In the genomic region with DNA sequence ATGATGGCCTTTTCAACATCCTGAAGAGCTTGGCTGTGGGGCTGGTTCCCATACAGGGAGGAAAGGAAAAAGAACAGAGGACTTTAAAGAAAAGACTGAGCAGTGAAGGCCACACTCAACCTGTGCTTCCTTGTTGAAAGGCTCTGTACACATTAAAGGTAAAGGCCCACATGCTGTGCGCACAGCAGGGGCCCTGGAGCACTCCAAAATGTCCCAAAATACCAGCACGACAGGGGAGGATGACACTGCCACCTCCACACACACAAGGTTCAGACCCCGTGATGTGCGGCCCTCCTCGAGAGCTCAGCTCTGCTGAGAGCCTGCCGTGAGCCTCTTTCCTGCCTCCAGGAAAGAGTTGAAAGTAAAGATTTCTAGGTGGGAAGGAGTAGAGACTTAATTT, we compare ENCODE assay signal across 23 cellular contexts. TPM values are rescaled to one million over a fixed set of nuclear protein-coding genes. Genes with fewer than 3 reads are reported as not detected.
A peak's percentile ranks its signal among the peaks of the same experiment; 100 is the strongest.
DNase-seq lines count a peak whose midpoint lies in the region; ATAC-seq and TF ChIP-seq lines count a peak whose summit lies in the region.
"Had no signal": no experiment of that assay in that cellular context is flagged by ENCODE, and none has a peak within 500 bp of the region (broad histone marks: within the 10 kb centered on the region; RNA-seq: fewer than 3 reads in every experiment).

No MANE protein-coding gene starts in this region.

- intact Hi-C loops in Calu3 (cut with micrococcal nuclease; ENCODE audit: unreplicated experiment) = no loop called here

- CTCF ChIA-PET in Calu3 (lab: Charles Lee) = interaction anchor here (0.5 kb wide), 1 partner anchor 1097 kb away, joined by 7 read pairs; no protein-coding TSS in a partner anchor

- H3K27ac Mint-ChIP-seq in GM23338 (peak overlapping the region; percentile 70; the same call in 1 of the 2 replicates), neural progenitor cell (no peak overlapping the region), Calu3 (ENCODE audit: unreplicated experiment) (no peak overlapping the region)
- H3K27ac Mint-ChIP-seq: B cell; T-helper 2 cell treated with Interferon-gamma antibody and Interleukin-4, amounts not matched to agents 5 μg/mL and 100 μg/mL, for 36 hours had no signal

- no peak for TF ChIP-seq CTCF in GM23338 (conservative IDR thresholded peaks at IDR 0.05; ENCODE audit: low read depth in 2 of 2)
- TF ChIP-seq CTCF in neural progenitor cell (IDR thresholded peaks at IDR 0.05) = no peak
- no peak for TF ChIP-seq CTCF in Calu3 (IDR thresholded peaks at IDR 0.05; ENCODE audit: unreplicated experiment)

- ATAC-seq in GM23338 (peak; percentile 68), HG03354 (IDR thresholded peaks at IDR 0.05; ENCODE audit: poor library complexity, severe bottlenecking, unreplicated experiment) (no peak)
- ATAC-seq: A549, HepG2 had no signal

- H3K4me2 ChIP-seq in GM23338 (no peak overlapping the region), neural progenitor cell (no peak overlapping the region)
- H3K4me2 ChIP-seq: A549, SK-N-SH had no signal

- H3K4me3 Mint-ChIP-seq in GM23338 (no peak overlapping the region), neural progenitor cell (no peak overlapping the region), Calu3 (ENCODE audit: low read depth, unreplicated experiment) (no peak overlapping the region)
- H3K4me3 Mint-ChIP-seq: B cell; CD14-positive monocyte; T-helper 2 cell treated with Interferon-gamma antibody and Interleukin-4, amounts not matched to agents 5 μg/mL and 100 μg/mL, for 36 hours had no signal

- H3K4me1 ChIP-seq in GM23338 (ENCODE audit: insufficient read depth) = no peaks in the 10 kb centered on the region
- H3K4me1 ChIP-seq in HUES48 (ENCODE audit: control insufficient read depth, insufficient read depth, low read length) = no peaks in the 10 kb centered on the region
- no peaks in the 10 kb centered on the region for H3K4me1 ChIP-seq in neural progenitor cell
- H3K4me1 ChIP-seq: A549 had no signal

- H3K9me2 ChIP-seq in GM23338 (ENCODE audit: insufficient read depth) = no peaks in the 10 kb centered on the region
- H3K9me2 ChIP-seq: SK-N-SH had no signal

- H3K79me2 ChIP-seq in GM23338 (replicated peaks; ENCODE audit: insufficient read depth) (no peaks in the 10 kb centered on the region), neural progenitor cell (ENCODE audit: low read depth) (no peaks in the 10 kb centered on the region)

- H2AFZ ChIP-seq in GM23338 (no peak overlapping the region), neural progenitor cell (replicated peaks) (no peak overlapping the region)

- H3K36me3 ChIP-seq in GM23338 (ENCODE audit: insufficient read depth) = peaks cover 29% of the 10 kb centered on the region
- H3K36me3 ChIP-seq in HUES48 (ENCODE audit: control insufficient read depth, insufficient read depth, low read length) = peaks cover 82% of the 10 kb centered on the region
- no peaks in the 10 kb centered on the region for H3K36me3 ChIP-seq in neural progenitor cell

- H3K27ac ChIP-seq in GM23338 (ENCODE audit: low read depth) (no peak overlapping the region), HUES48 (ENCODE audit: low read depth, low read length) (peak overlapping the region; percentile 71), caudate nucleus (ENCODE audit: low read depth, low read length) (peak overlapping the region; percentile 50), neural progenitor cell (peak overlapping the region; percentile 29)
- H3K27ac ChIP-seq: A549, RWPE1 had no signal

- H3K9me3 Mint-ChIP-seq in GM23338 = no peaks in the 10 kb centered on the region
- H3K9me3 Mint-ChIP-seq in neural progenitor cell = no peaks in the 10 kb centered on the region
- no peaks in the 10 kb centered on the region for H3K9me3 Mint-ChIP-seq in Calu3 (ENCODE audit: low read depth, unreplicated experiment)
- H3K9me3 Mint-ChIP-seq: CD14-positive monocyte; T-helper 2 cell treated with Interferon-gamma antibody and Interleukin-4, amounts not matched to agents 5 μg/mL and 100 μg/mL, for 36 hours had no signal

- H3F3A ChIP-seq in GM23338 (replicated peaks; ENCODE audit: low read depth) = 0 out of 2 replicates have a peak, but pooled peaks cover 4% of the 10 kb centered on the region
- H3F3A ChIP-seq in neural progenitor cell (ENCODE audit: low read depth) = peaks cover 5% of the 10 kb centered on the region

- H3K4me3 ChIP-seq in GM23338 (no peak overlapping the region), HUES48 (ENCODE audit: low read depth, low read length) (no peak overlapping the region), neural progenitor cell (no peak overlapping the region)
- H3K4me3 ChIP-seq: A549 had no signal

- DNase-seq in GM23338 (ENCODE audit: low spot score) = no peak
- DNase-seq in caudate nucleus (lab: John Stamatoyannopoulos, UW) = peak in 32 of 61 donors; percentile 8 to 74 (median 30)
- DNase-seq in neural progenitor cell (ENCODE audit: low spot score) = no peak
- DNase-seq in Calu3 = no peak
- DNase-seq in NCI-H2196 treated with DMSO at 0.1 percent for 48 hours (lab: John Stamatoyannopoulos, UW; ENCODE audit: unreplicated experiment) = no peak
- DNase-seq: EL, KG1, NCI-H1092, NCI-H1436 treated with DMSO at 0.1 percent for 48 hours, NCI-H2081 treated with DMSO at 0.1 percent for 48 hours, NCI-H2171 treated with DMSO at 0.1 percent for 48 hours, NCI-H510A treated with DMSO at 0.1 percent for 48 hours, NCI-H748 treated with DMSO at 0.1 percent for 48 hours, SHP77 treated with DMSO at 0.1 percent for 48 hours, SK-N-SH had no signal

- peaks cover 71% of the 10 kb centered on the region for H3K36me3 Mint-ChIP-seq in GM23338 (ENCODE audit: low read depth)
- H3K36me3 Mint-ChIP-seq in neural progenitor cell = peaks cover 22% of the 10 kb centered on the region
- H3K36me3 Mint-ChIP-seq in Calu3 (ENCODE audit: insufficient read depth, unreplicated experiment) = peaks cover 62% of the 10 kb centered on the region

- no peaks in the 10 kb centered on the region; the same call in 2 of the 3 replicates for H3K4me1 Mint-ChIP-seq in GM23338
- H3K4me1 Mint-ChIP-seq in neural progenitor cell = no peaks in the 10 kb centered on the region
- H3K4me1 Mint-ChIP-seq in Calu3 (ENCODE audit: low read depth, unreplicated experiment) = no peaks in the 10 kb centered on the region
- H3K4me1 Mint-ChIP-seq: B cell, CD14-positive monocyte had no signal

- no peaks in the 10 kb centered on the region for H3K27me3 ChIP-seq in GM23338 (ENCODE audit: insufficient read depth)
- no peaks in the 10 kb centered on the region for H3K27me3 ChIP-seq in HUES48 (ENCODE audit: control insufficient read depth, insufficient read depth, low read length)
- no peaks in the 10 kb centered on the region for H3K27me3 ChIP-seq in neural progenitor cell

- H3K9me3 ChIP-seq in HUES48 (ENCODE audit: control insufficient read depth, insufficient read depth, low read length) (no peaks in the 10 kb centered on the region), neural progenitor cell (ENCODE audit: low read depth) (no peaks in the 10 kb centered on the region)
- H3K9me3 ChIP-seq: A549, SK-N-SH had no signal

- H3K9ac ChIP-seq in HUES48 (ENCODE audit: low read depth, low read length) (no peak overlapping the region), neural progenitor cell (peak overlapping the region; percentile 45)
- H3K9ac ChIP-seq: SK-N-SH had no signal

- BruUV-seq in Calu3 (replicated peaks; lab: Mats Ljungman, UMichigan) = no TSS peak

- H4K20me1 ChIP-seq in GM23338 (replicated peaks; ENCODE audit: insufficient read depth) = no peaks in the 10 kb centered on the region; the same call in 1 of the 2 replicates
- no peaks in the 10 kb centered on the region for H4K20me1 ChIP-seq in neural progenitor cell (ENCODE audit: low read depth)

- peaks cover 9% of the 10 kb centered on the region for H3K27me3 Mint-ChIP-seq in GM23338 (ENCODE audit: insufficient read depth, low read depth, poor library complexity)
- H3K27me3 Mint-ChIP-seq in neural progenitor cell (ENCODE audit: insufficient read depth, low read depth) = peaks cover 4% of the 10 kb centered on the region
- no peaks in the 10 kb centered on the region for H3K27me3 Mint-ChIP-seq in Calu3 (ENCODE audit: unreplicated experiment)
- H3K27me3 Mint-ChIP-seq: B cell had no signal

TF ChIP-seq in GM23338, 12 proteins besides CTCF, POLR2A, EP300 and RAD21 (continues in another document):
- TF ChIP-seq EZH2phosphoT487 (IDR thresholded peaks at IDR 0.05; ENCODE audit: unreplicated experiment) (no peak), EZH2 (IDR thresholded peaks at IDR 0.05; ENCODE audit: low read depth, unreplicated experiment) (no peak), JUNB (IDR thresholded peaks at IDR 0.05; ENCODE audit: unreplicated experiment) (no peak), ZNF331 (CRISPR knock-in tag; IDR thresholded peaks at IDR 0.05; ENCODE audit: low read depth) (no peak), ETS1 (IDR thresholded peaks at IDR 0.05) (no peak), ZNF114 (CRISPR knock-in tag; IDR thresholded peaks at IDR 0.05) (no peak)

RNA-seq across cellular contexts. Expression of gene FANCA, which starts 36.5 kb away (rescaled TPM):
- 75.9 and 89.9 TPM in 2 replicates for total RNA-seq in GM23338 (2014; rRNA removed; shearing (Covaris generic))
- 36.4 and 42.3 TPM in 2 replicates for polyA plus RNA-seq in GM23338 (2016; fragmentation: Nextera tagmentation; extraction: Ambion mirVana)
- 34.6 and 43.0 TPM in 2 replicates for total RNA-seq in neural progenitor cell (ENCODE audit: low replicate concordance)
- 127 and 140 TPM in 2 replicates for total RNA-seq in Calu3 (2022)

RNA-seq across cellular contexts. Expression of gene SPIRE2, which starts 48.4 kb away (rescaled TPM):
- total RNA-seq in GM23338 (2014; rRNA removed; shearing (Covaris generic)) = 10.1 and 15.2 TPM in 2 replicates
- polyA plus RNA-seq in GM23338 (2016; fragmentation: Nextera tagmentation; extraction: Ambion mirVana) = 5.0 and 6.5 TPM in 2 replicates
- 6.5 and 9.0 TPM in 2 replicates for total RNA-seq in neural progenitor cell (ENCODE audit: low replicate concordance)
- total RNA-seq in Calu3 (2022) = 46.3 and 53.1 TPM in 2 replicates

RNA-seq across cellular contexts. Expression of gene ZNF276, which starts 58.6 kb away (rescaled TPM):
- 12.7 and 15.6 TPM in 2 replicates for total RNA-seq in GM23338 (2014; rRNA removed; shearing (Covaris generic))
- polyA plus RNA-seq in GM23338 (2016; fragmentation: Nextera tagmentation; extraction: Ambion mirVana) = 3.4 and 4.3 TPM in 2 replicates
- total RNA-seq in neural progenitor cell (ENCODE audit: low replicate concordance) (8.4 and 21.7 TPM in 2 replicates), Calu3 (2022) (30.6 and 37.2 TPM in 2 replicates)

RNA-seq across cellular contexts. Expression of gene VPS9D1, which starts 59.2 kb away (rescaled TPM):
- total RNA-seq in GM23338 (2014; rRNA removed; shearing (Covaris generic)) = 1.8 and 2.1 TPM in 2 replicates
- polyA plus RNA-seq in GM23338 (2016; fragmentation: Nextera tagmentation; extraction: Ambion mirVana) = 2.0 and 2.2 TPM in 2 replicates
- 1.6 and 4.7 TPM in 2 replicates for total RNA-seq in neural progenitor cell (ENCODE audit: low replicate concordance)
- total RNA-seq in Calu3 (2022) = 26.7 and 28.2 TPM in 2 replicates

Comparison
In these comparisons a context has a peak if more than half of its experiments do, and no peak if none do; other contexts are left out.
1. DNase-seq: peak in caudate nucleus (32 of 61); none in GM23338 (single experiment), neural progenitor cell (single experiment), Calu3 (single experiment) and NCI-H2196 treated with DMSO at 0.1 percent for 48 hours (single experiment).